ENCODE assay signal across 15 cellular contexts in genomic region chr11:121352301-121352891, GRCh38. TPM values are rescaled to one million over a fixed set of nuclear protein-coding genes. Genes with fewer than 3 reads are reported as not detected.
DNase-seq lines count a peak whose midpoint lies in the region; ATAC-seq lines count a peak whose summit lies in the region.
"Had no signal": no experiment of that assay in that cellular context is flagged by ENCODE, and none has a peak within 500 bp of the region (broad histone marks: within the 10 kb centered on the region; RNA-seq: fewer than 3 reads in every experiment).

No MANE protein-coding gene starts in this region.

- no peak for ATAC-seq in natural killer cell treated with Interleukin-12 subunit alpha and Interleukin-12 subunit beta and Interleukin-15 and Interleukin-18, amount 100 ng/mL, for 72 hours

- DNase-seq in DMS153 (lab: John Stamatoyannopoulos, UW): peak; percentile 34
- DNase-seq in DMS153 treated with DMSO at 0.1 percent for 48 hours (lab: John Stamatoyannopoulos, UW; ENCODE audit: unreplicated experiment): no peak
- DNase-seq in NCI-H524 (lab: John Stamatoyannopoulos, UW): peak; percentile 37 to 78
- peak in 41 of 42 donors; percentile 47 to 86 (median 72) for DNase-seq in head of caudate nucleus
- DNase-seq in ACHN: no peak
- no peak for DNase-seq in natural killer cell treated with Interleukin-12 subunit alpha and Interleukin-12 subunit beta and Interleukin-15 and Interleukin-18, amount 100 ng/mL, for 72 hours (ENCODE audit: low spot score)
- DNase-seq in NCI-H1930 (lab: John Stamatoyannopoulos, UW): no peak
- DNase-seq: 8988T; activated naive CD8-positive, alpha-beta T cell treated with anti-CD3 and anti-CD28 coated beads for 36 hours; Calu3; colonic mucosa; erythroblast had no signal

- H3K27ac ChIP-seq in rectal smooth muscle tissue (ENCODE audit: low read depth, low read length): peak overlapping the region; percentile 43
- H3K27ac ChIP-seq: colonic mucosa, thoracic aorta had no signal

- H3K4me3 Mint-ChIP-seq in natural killer cell treated with Interleukin-12 subunit alpha and Interleukin-12 subunit beta and Interleukin-15 and Interleukin-18, amount 100 ng/mL, for 72 hours: no peak overlapping the region
- H3K4me3 Mint-ChIP-seq: activated naive CD8-positive, alpha-beta T cell treated with anti-CD3 and anti-CD28 coated beads for 36 hours had no signal

- H3K27ac Mint-ChIP-seq in natural killer cell treated with Interleukin-12 subunit alpha and Interleukin-12 subunit beta and Interleukin-15 and Interleukin-18, amount 100 ng/mL, for 72 hours: no peak overlapping the region
- H3K27ac Mint-ChIP-seq: activated naive CD8-positive, alpha-beta T cell treated with anti-CD3 and anti-CD28 coated beads for 36 hours had no signal

- H3K4me1 ChIP-seq in rectal smooth muscle tissue (ENCODE audit: control insufficient read depth, insufficient read depth, low read length): peaks cover 17% of the 10 kb centered on the region
- H3K4me1 ChIP-seq: colonic mucosa had no signal

- peaks cover 4 to 11% of the 10 kb centered on the region in 2 donors for H3K27me3 Mint-ChIP-seq in natural killer cell treated with Interleukin-12 subunit alpha and Interleukin-12 subunit beta and Interleukin-15 and Interleukin-18, amount 100 ng/mL, for 72 hours

- no peak overlapping the region for H3K9ac ChIP-seq in rectal smooth muscle tissue (ENCODE audit: low read length)

- intact Hi-C loops in head of caudate nucleus (cut with DNase I): no loop called here

- H3K4me1 Mint-ChIP-seq in natural killer cell treated with Interleukin-12 subunit alpha and Interleukin-12 subunit beta and Interleukin-15 and Interleukin-18, amount 100 ng/mL, for 72 hours (ENCODE audit: low read depth in 2 of 2): peaks cover 0 to 2% of the 10 kb centered on the region in 2 donors

- H3K9me3 Mint-ChIP-seq in natural killer cell treated with Interleukin-12 subunit alpha and Interleukin-12 subunit beta and Interleukin-15 and Interleukin-18, amount 100 ng/mL, for 72 hours: no peaks in the 10 kb centered on the region
- H3K9me3 Mint-ChIP-seq: activated naive CD8-positive, alpha-beta T cell treated with anti-CD3 and anti-CD28 coated beads for 36 hours had no signal

- H3K36me3 ChIP-seq in rectal smooth muscle tissue (ENCODE audit: control insufficient read depth, insufficient read depth, low read length): no peaks in the 10 kb centered on the region
- H3K36me3 ChIP-seq: colonic mucosa, thoracic aorta had no signal

- H3K36me3 Mint-ChIP-seq in natural killer cell treated with Interleukin-12 subunit alpha and Interleukin-12 subunit beta and Interleukin-15 and Interleukin-18, amount 100 ng/mL, for 72 hours: no peaks in the 10 kb centered on the region
- H3K36me3 Mint-ChIP-seq: activated naive CD8-positive, alpha-beta T cell treated with anti-CD3 and anti-CD28 coated beads for 36 hours had no signal

- no peaks in the 10 kb centered on the region for H3K27me3 ChIP-seq in rectal smooth muscle tissue (ENCODE audit: control insufficient read depth, insufficient read depth, low read length)
- H3K27me3 ChIP-seq: colonic mucosa had no signal

- in situ Hi-C loops in ACHN (cut with HindIII; ENCODE audit: low pct_ligation_motif_present, low pct_unique_long_range_greater_than_20kb, low sequenced_read_pairs): no loop called here

- no peak overlapping the region for H3K4me3 ChIP-seq in rectal smooth muscle tissue (ENCODE audit: low read length)
- H3K4me3 ChIP-seq: colonic mucosa, lung, thoracic aorta had no signal

RNA-seq across cellular contexts. Expression of gene SC5D, which starts 59.8 kb away (rescaled TPM):
- 10 to 100 TPM; 19.9 to 24.2 TPM for total RNA-seq in natural killer cell treated with Interleukin-12 subunit alpha and Interleukin-12 subunit beta and Interleukin-15 and Interleukin-18, amount 100 ng/mL, for 72 hours

Comparison
In these comparisons a context has a peak if more than half of its experiments do, and no peak if none do; other contexts are left out.
1. DNase-seq: peak in DMS153 (single experiment), NCI-H524 (2 of 2) and head of caudate nucleus (41 of 42); none in DMS153 treated with DMSO at 0.1 percent for 48 hours (single experiment), ACHN (single experiment), natural killer cell treated with Interleukin-12 subunit alpha and Interleukin-12 subunit beta and Interleukin-15 and Interleukin-18, amount 100 ng/mL, for 72 hours (single experiment) and NCI-H1930 (0 of 2).